ENCODE assay signal across 20 cellular contexts in genomic region chr12:70487440-70487839, GRCh38.
DNase-seq lines count a peak whose midpoint lies in the region; ATAC-seq, FAIRE-seq and TF ChIP-seq lines count a peak whose summit lies in the region.
"Had no signal": no experiment of that assay in that cellular context is flagged by ENCODE, and none has a peak within 500 bp of the region (broad histone marks: within the 10 kb centered on the region; RNA-seq: fewer than 3 reads in every experiment).

No MANE protein-coding gene starts in this region.

- no peak for TF ChIP-seq EP300 in HepG2 (IDR thresholded peaks at IDR 0.05; ENCODE audit: low read depth in 2 of 2, low read length in 2 of 2)
- no peak for TF ChIP-seq EP300 in HepG2 (CRISPR knock-in tag; IDR thresholded peaks at IDR 0.05; ENCODE audit: borderline replicate concordance)

- FAIRE-seq in HepG2 (lab: Jason Lieb, UNC) = no peak

- TF ChIP-seq RAD21 in HepG2 (CRISPR knock-in tag; IDR thresholded peaks at IDR 0.05) = no peak

- H3K4me3 Mint-ChIP-seq in endodermal cell = no peak overlapping the region
- H3K4me3 Mint-ChIP-seq: activated CD4-positive, alpha-beta memory T cell treated with anti-CD3 and anti-CD28 coated beads for 36 hours; dendritic cell treated with granulocyte-macrophage colony-stimulating factor and Interleukin-4, amounts not matched to agents 40 ng/mL and 50 ng/mL, for 4 days had no signal

- H3K9me2 ChIP-seq in DOHH2 (replicated peaks; ENCODE audit: control insufficient read depth, low read length) = no peaks in the 10 kb centered on the region
- H3K9me2 ChIP-seq in OCI-LY7 (ENCODE audit: insufficient read depth, low read length) = no peaks in the 10 kb centered on the region

- no peaks in the 10 kb centered on the region for H3K36me3 Mint-ChIP-seq in endodermal cell (ENCODE audit: low read depth)
- H3K36me3 Mint-ChIP-seq: activated CD4-positive, alpha-beta memory T cell treated with anti-CD3 and anti-CD28 coated beads for 36 hours had no signal

- H4K20me1 ChIP-seq in DOHH2 (ENCODE audit: control insufficient read depth, insufficient read depth, low read depth, low read length) (no peaks in the 10 kb centered on the region), OCI-LY7 (ENCODE audit: insufficient read depth, low read length) (no peaks in the 10 kb centered on the region), HepG2 (ENCODE audit: insufficient read depth, low read length) (no peaks in the 10 kb centered on the region), osteoblast (ENCODE audit: insufficient read depth, low read length) (no peaks in the 10 kb centered on the region)

- H3K27ac ChIP-seq in DOHH2 (ENCODE audit: low read depth, low read length) (peak overlapping the region; percentile 96), OCI-LY7 (ENCODE audit: low read depth, low read length, poor library complexity, severe bottlenecking) (peak overlapping the region; percentile 63), endodermal cell (ENCODE audit: low read depth, low read length) (no peak overlapping the region), HepG2 (ENCODE audit: extremely low read length, insufficient read depth, low read length) (no peak overlapping the region), osteoblast (ENCODE audit: low read depth, low read length) (no peak overlapping the region)
- H3K27ac ChIP-seq: HL-60 had no signal

- H3K27me3 ChIP-seq in DOHH2 (ENCODE audit: control insufficient read depth, low read length) (no peaks in the 10 kb centered on the region), endodermal cell (ENCODE audit: control insufficient read depth, insufficient read depth, low read length, poor library complexity, severe bottlenecking) (no peaks in the 10 kb centered on the region), HepG2 (ENCODE audit: control insufficient read depth in 1 of 2, insufficient read depth in 2 of 2, low read length in 2 of 2) (no peaks in the 10 kb centered on the region), osteoblast (ENCODE audit: insufficient read depth, low read length) (no peaks in the 10 kb centered on the region)

- no peak for TF ChIP-seq POLR2A in HepG2 (IDR thresholded peaks at IDR 0.05; ENCODE audit: insufficient read depth in 1 of 2, low read depth in 2 of 2, low read length in 2 of 2)

- CTCF ChIA-PET in OCI-LY7 (lab: Charles Lee; ENCODE audit: unreplicated experiment) (interaction anchor here (1.7 kb wide), 1 partner anchor 609 kb away, joined by 3 read pairs; no protein-coding TSS in a partner anchor), HepG2 (lab: Yijun Ruan, JAX; ENCODE audit: low intra/inter-chr PET ratio, low total read pairs) (no interaction called here)

- peaks cover 29% of the 10 kb centered on the region for H3K9me3 Mint-ChIP-seq in endodermal cell
- H3K9me3 Mint-ChIP-seq: activated T-helper 2 cell treated with anti-CD3 and anti-CD28 coated beads, Interferon-gamma antibody, Interleukin-2, Interleukin-4, amounts not matched to agents 10 μg/mL and 5 μg/mL and 100 μg/mL, durations not matched to agents 14 hours and 24 hours and 36 hours had no signal

- peak overlapping the region; percentile 47; the same call in 1 of the 2 replicates for H2AFZ ChIP-seq in OCI-LY7 (ENCODE audit: low read length)
- H2AFZ ChIP-seq in HepG2 (ENCODE audit: low read length) = no peak overlapping the region
- H2AFZ ChIP-seq in osteoblast (ENCODE audit: low read length) = no peak overlapping the region

- in situ Hi-C loops in HepG2 (cut with HindIII; ENCODE audit: extremely low pct_ligation_motif_present, low pct_unique_long_range_greater_than_20kb) = no loop called here

- POLR2A ChIA-PET in OCI-LY7 (lab: Charles Lee) = interaction anchor here (0.9 to 1.3 kb wide), 3 partner anchors 161 to 602 kb away, joined by 3 to 4 read pairs (median 4); no protein-coding TSS in a partner anchor
- POLR2A ChIA-PET in HepG2 (lab: Yijun Ruan, JAX) = no interaction called here

- peak overlapping the region; percentile 61 for H3K4me3 ChIP-seq in DOHH2 (ENCODE audit: low read length)
- peak overlapping the region; percentile 9 for H3K4me3 ChIP-seq in OCI-LY7 (ENCODE audit: low read depth, low read length, poor library complexity, severe bottlenecking)
- no peak overlapping the region for H3K4me3 ChIP-seq in endodermal cell (ENCODE audit: low read length)
- no peak overlapping the region for H3K4me3 ChIP-seq in HepG2 (replicated peaks in 1 of 3; ENCODE audit: insufficient read depth in 1 of 3, low read depth in 2 of 3, low read length in 3 of 3)
- H3K4me3 ChIP-seq in osteoblast (ENCODE audit: insufficient read depth, low read length) = no peak overlapping the region

- H3F3A ChIP-seq in DOHH2 (ENCODE audit: control insufficient read depth, insufficient read depth) = peaks cover 24% of the 10 kb centered on the region

- H3K27ac Mint-ChIP-seq in endodermal cell = no peak overlapping the region
- H3K27ac Mint-ChIP-seq: activated CD4-positive, alpha-beta memory T cell treated with anti-CD3 and anti-CD28 coated beads for 36 hours; activated T-helper 2 cell treated with anti-CD3 and anti-CD28 coated beads, Interferon-gamma antibody, Interleukin-2, Interleukin-4, amounts not matched to agents 10 μg/mL and 5 μg/mL and 100 μg/mL, durations not matched to agents 14 hours and 24 hours and 36 hours; dendritic cell treated with granulocyte-macrophage colony-stimulating factor and Interleukin-4, amounts not matched to agents 40 ng/mL and 50 ng/mL, for 4 days; progenitor cell of endocrine pancreas had no signal

- H3K4me2 ChIP-seq in DOHH2 (ENCODE audit: low read length) (peak overlapping the region; percentile 74), OCI-LY7 (ENCODE audit: low read length) (peak overlapping the region; percentile 44), HepG2 (ENCODE audit: low read depth, low read length) (no peak overlapping the region), osteoblast (ENCODE audit: insufficient read depth, low read length) (no peak overlapping the region)

- H3K79me2 ChIP-seq in DOHH2 (ENCODE audit: control insufficient read depth, low read length) (peaks cover 91% of the 10 kb centered on the region), OCI-LY7 (ENCODE audit: insufficient read depth, low read depth, low read length) (no peaks in the 10 kb centered on the region), HepG2 (ENCODE audit: insufficient read depth, low read length) (no peaks in the 10 kb centered on the region), osteoblast (ENCODE audit: insufficient read depth, low read length) (no peaks in the 10 kb centered on the region)

- DNase-seq in OCI-LY7 (ENCODE audit: low spot score) (peak; percentile 51), endodermal cell (no peak), HepG2 (ENCODE audit: low spot score) (no peak), osteoblast (ENCODE audit: insufficient read length, low spot score, missing footprints) (no peak)
- no peak for DNase-seq in activated CD4-positive, CD25-positive, alpha-beta regulatory T cell treated with anti-CD3 and anti-CD28 coated beads, Interleukin-2, amount 50 U/mL, for 72 hours
- DNase-seq: activated CD4-positive, alpha-beta memory T cell treated with anti-CD3 and anti-CD28 coated beads for 36 hours; DMS79; hippocampal formation; left cardiac atrium; NCI-H2029; SHP77; stimulated activated CD4-positive, alpha-beta T cell treated with anti-CD3 and anti-CD28 coated beads, Interleukin-15, amount 100 ng/mL, for 24 hours; T1000 had no signal

- H3K9me3 ChIP-seq in DOHH2 (ENCODE audit: control insufficient read depth, insufficient read depth, low read length) = peaks cover 26% of the 10 kb centered on the region
- H3K9me3 ChIP-seq in OCI-LY7 (ENCODE audit: low read length) = peaks cover 25% of the 10 kb centered on the region; the same call in 1 of the 2 replicates
- H3K9me3 ChIP-seq in endodermal cell (ENCODE audit: control insufficient read depth, low read length) = peaks cover 11% of the 10 kb centered on the region
- H3K9me3 ChIP-seq in HepG2 (ENCODE audit: low read length) = no peaks in the 10 kb centered on the region
- no peaks in the 10 kb centered on the region for H3K9me3 ChIP-seq in osteoblast (ENCODE audit: low read depth, low read length)

- H3K36me3 ChIP-seq in DOHH2 (ENCODE audit: control insufficient read depth, low read length) (peaks cover 80% of the 10 kb centered on the region), OCI-LY7 (ENCODE audit: insufficient read depth, low read length) (peaks cover 6% of the 10 kb centered on the region; the same call in 1 of the 2 replicates), endodermal cell (ENCODE audit: control insufficient read depth, insufficient read depth, low read length) (no peaks in the 10 kb centered on the region), HepG2 (replicated peaks in 1 of 2; ENCODE audit: control insufficient read depth in 1 of 2, insufficient read depth in 2 of 2, low read length in 2 of 2) (no peaks in the 10 kb centered on the region), osteoblast (ENCODE audit: insufficient read depth, low read length) (no peaks in the 10 kb centered on the region)

- no peak overlapping the region for H3K9ac ChIP-seq in endodermal cell (ENCODE audit: extremely low read depth, low read length, poor library complexity, severe bottlenecking)
- H3K9ac ChIP-seq in HepG2 (ENCODE audit: insufficient read depth, low read depth, low read length) = no peak overlapping the region

- H3K4me1 ChIP-seq in DOHH2 (ENCODE audit: control insufficient read depth, low read length) (peaks cover 86% of the 10 kb centered on the region), OCI-LY7 (ENCODE audit: insufficient read depth, low read length, poor library complexity, severe bottlenecking) (peaks cover 44% of the 10 kb centered on the region), endodermal cell (ENCODE audit: control insufficient read depth, insufficient read depth, low read length) (no peaks in the 10 kb centered on the region), HepG2 (ENCODE audit: insufficient read depth, low read length) (no peaks in the 10 kb centered on the region), osteoblast (ENCODE audit: insufficient read depth, low read length) (no peaks in the 10 kb centered on the region)

- TF ChIP-seq CTCF in DOHH2 (IDR thresholded peaks at IDR 0.05; ENCODE audit: low read depth, low read length, poor library complexity, severe bottlenecking) (no peak), OCI-LY7 (conservative IDR thresholded peaks at IDR 0.05; ENCODE audit: low read length) (no peak), endodermal cell (conservative IDR thresholded peaks at IDR 0.05) (no peak), HepG2 (CRISPR knock-in tag; IDR thresholded peaks at IDR 0.05) (no peak), osteoblast (IDR thresholded peaks at IDR 0.05; ENCODE audit: extremely low read depth, low read depth, low read length) (no peak)

- 78% methylated on average over 2 of the region's 2 CpGs; no CpG with 5 or more reads in 1 of the 2 experiments for WGBS in endodermal cell (ENCODE audit: insufficient coverage in 1 of 2, insufficient read length in 1 of 2), 2 experiments
- WGBS in HepG2 (ENCODE audit: low lambda C conversion rate) = 51% methylated on average over 2 of the region's 2 CpGs

- intact Hi-C loops in OCI-LY7 (cut with micrococcal nuclease; ENCODE audit: unreplicated experiment) = loop anchor here (1.0 to 10.0 kb wide), 3 partner anchors 90 to 273 kb away; partner anchors contain the start of gene CNOT2
- intact Hi-C loops in HepG2 (cut with micrococcal nuclease; ENCODE audit: unreplicated experiment) = no loop called here

- no peaks in the 10 kb centered on the region for H3K4me1 Mint-ChIP-seq in endodermal cell

- no peaks in the 10 kb centered on the region for H3K27me3 Mint-ChIP-seq in endodermal cell (ENCODE audit: insufficient read depth)
- H3K27me3 Mint-ChIP-seq: dendritic cell treated with granulocyte-macrophage colony-stimulating factor and Interleukin-4, amounts not matched to agents 40 ng/mL and 50 ng/mL, for 4 days; progenitor cell of endocrine pancreas had no signal

- peak; percentile 61 for ATAC-seq in GM21515 (IDR thresholded peaks at IDR 0.05; ENCODE audit: unreplicated experiment)
- peak; percentile 68 for ATAC-seq in HG03196 (IDR thresholded peaks at IDR 0.05; ENCODE audit: unreplicated experiment)
- no peak for ATAC-seq in HepG2
- ATAC-seq: left cardiac atrium had no signal

- BruUV-seq in OCI-LY7 (replicated peaks; lab: Mats Ljungman, UMichigan) = no TSS peak
- BruUV-seq in HepG2 (replicated peaks; lab: Mats Ljungman, UMichigan) = no TSS peak

Comparison
In these comparisons a context has a peak if more than half of its experiments do, and no peak if none do; other contexts are left out.
1. H3K27ac ChIP-seq: peak in DOHH2 (single experiment) and OCI-LY7 (single experiment); none in endodermal cell (single experiment), HepG2 (single experiment) and osteoblast (single experiment).
2. H3K4me2 ChIP-seq: peak in DOHH2 (single experiment) and OCI-LY7 (single experiment); none in HepG2 (single experiment) and osteoblast (single experiment).
3. H3K4me3 ChIP-seq: peak in DOHH2 (single experiment) and OCI-LY7 (single experiment); none in endodermal cell (single experiment), HepG2 (0 of 3) and osteoblast (single experiment).